Comparison of ENCODE assay signal across 23 cellular contexts in the genomic region with DNA sequence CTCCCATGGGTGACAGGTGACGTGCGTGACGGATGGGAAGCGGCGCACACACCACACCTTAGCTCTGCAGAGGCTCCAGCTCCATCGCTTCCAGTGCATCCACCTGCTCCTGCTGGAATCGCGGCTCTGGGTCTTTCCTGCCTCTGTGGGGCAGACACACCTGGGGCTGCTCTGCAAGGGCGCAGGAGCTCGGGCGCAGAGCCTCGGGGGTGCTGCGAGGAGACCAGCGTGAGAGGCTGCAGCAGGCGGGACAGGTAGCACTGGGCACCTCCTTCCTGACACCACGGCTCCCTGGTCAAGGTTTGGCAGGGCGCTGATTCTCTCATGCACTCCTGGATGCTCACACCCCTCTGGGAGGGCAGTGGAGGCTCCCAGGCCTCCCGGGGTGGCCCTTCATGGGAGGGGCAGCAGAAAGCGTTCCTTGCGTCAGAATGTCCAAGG.
"Had no signal": no experiment of that assay in that cellular context is flagged by ENCODE, and none has a peak within 500 bp of the region (broad histone marks: within the 10 kb centered on the region; RNA-seq: fewer than 3 reads in every experiment).

No MANE protein-coding gene starts in this region.

- H3K4me2 ChIP-seq: neural progenitor cell had no signal

- H2AFZ ChIP-seq: neural progenitor cell, parathyroid adenoma had no signal

- ATAC-seq: effector memory CD8-positive, alpha-beta T cell; heart left ventricle; left lobe of liver; natural killer cell treated with Interleukin-12 subunit alpha and Interleukin-12 subunit beta and Interleukin-15 and Interleukin-18, amount 100 ng/mL, for 72 hours; sciatic nerve; stimulated activated memory B cell treated with anti-CD40 and anti-IgM and Interleukin-4, amounts not matched to agents 10 μg/mL and 1 μg/mL and 100 μg/mL, for 72 hours had no signal

- H3K9me3 ChIP-seq: prostate gland, vagina had no signal

- H3K27me3 ChIP-seq: neural progenitor cell, tibial artery, upper lobe of left lung, vagina had no signal

- H3K36me3 ChIP-seq: heart left ventricle, neural progenitor cell, prostate gland, spleen, tibial artery, upper lobe of left lung, vagina had no signal

- FAIRE-seq: endothelial cell of umbilical vein had no signal

- H3K9ac ChIP-seq: neural progenitor cell, parathyroid adenoma had no signal

- H3K4me3 ChIP-seq: heart left ventricle, neural progenitor cell, prostate gland, spleen, tibial artery, upper lobe of left lung, vagina had no signal

- H3K4me1 ChIP-seq: heart left ventricle, neural progenitor cell, parathyroid adenoma, prostate gland, spleen, tibial artery, upper lobe of left lung, vagina had no signal

- H3K79me2 ChIP-seq: parathyroid adenoma had no signal

- H3K27ac ChIP-seq: heart left ventricle, neural progenitor cell, parathyroid adenoma, prostate gland, spleen, tibial artery, upper lobe of left lung, vagina had no signal

- DNase-seq: effector memory CD8-positive, alpha-beta T cell; erythroblast; foreskin melanocyte; hippocampal formation; midbrain; occipital lobe; retina; spleen; stimulated activated CD4-positive, alpha-beta T cell treated with anti-CD3 and anti-CD28 coated beads, Interleukin-15, amount 100 ng/mL, for 24 hours; stimulated activated CD4-positive, alpha-beta T cell treated with anti-CD3 and anti-CD28 coated beads, Interleukin-1b, Interleukin-23, amount 100 ng/mL, for 48 hours; stimulated activated CD4-positive, alpha-beta T cell treated with anti-CD3 and anti-CD28 coated beads, Interleukin-4, amount 100 ng/mL, for 24 hours; tibial artery; upper lobe of left lung had no signal
